ENCODE assay signal across 8 cellular contexts in genomic region chr6:34696189-34696738, GRCh38. TPM values are rescaled to one million over a fixed set of nuclear protein-coding genes. Genes with fewer than 3 reads are reported as not detected.
DNase-seq lines count a peak whose midpoint lies in the region; ATAC-seq and TF ChIP-seq lines count a peak whose summit lies in the region.

No MANE protein-coding gene starts in this region.

- H3K9ac ChIP-seq in SK-N-MC (ENCODE audit: insufficient read length): peak overlapping the region; percentile 79

- H3K4me3 ChIP-seq in SK-N-MC: peak overlapping the region; percentile 95

- peaks cover 28 to 56% (median 50%) of the 10 kb centered on the region in 4 donors for H3K4me1 Mint-ChIP-seq in naive thymus-derived CD8-positive, alpha-beta T cell

- peaks cover 0 to 3% (median 0%) of the 10 kb centered on the region in 3 donors for H3K36me3 Mint-ChIP-seq in naive thymus-derived CD8-positive, alpha-beta T cell

- peak overlapping the region; percentile 86 to 99 (median 98) for H3K4me3 Mint-ChIP-seq in naive thymus-derived CD8-positive, alpha-beta T cell

- H3K36me3 ChIP-seq in SK-N-MC (ENCODE audit: insufficient read depth, low read length): no peaks in the 10 kb centered on the region

- POLR2A ChIA-PET in naive thymus-derived CD8-positive, alpha-beta T cell (lab: Charles Lee): interaction anchor here (0.5 to 2.7 kb wide), 11 partner anchors 16 to 193 kb away, joined by 3 to 34 read pairs (median 4); partner anchors contain the start of genes ANKS1A, BLTP3A, SNRPC and TAF11

- peaks cover 0 to under 1% (median 0%) of the 10 kb centered on the region in 5 donors for H3K27me3 Mint-ChIP-seq in naive thymus-derived CD8-positive, alpha-beta T cell

- no peaks in the 10 kb centered on the region for H3K9me3 Mint-ChIP-seq in naive thymus-derived CD8-positive, alpha-beta T cell

- H3K9me3 ChIP-seq in SK-N-MC (ENCODE audit: low read depth, low read length): no peaks in the 10 kb centered on the region

- ATAC-seq in HG02981 (IDR thresholded peaks at IDR 0.05; ENCODE audit: unreplicated experiment): peak; percentile 24
- no peak for ATAC-seq in naive thymus-derived CD8-positive, alpha-beta T cell

- peak; percentile 13 for DNase-seq in stimulated activated CD8-positive, alpha-beta memory T cell treated with anti-CD3 and anti-CD28 coated beads, Interleukin-15, amount 100 ng/mL, for 24 hours (ENCODE audit: low read depth)
- DNase-seq in stimulated activated CD8-positive, alpha-beta memory T cell treated with anti-CD3 and anti-CD28 coated beads, Interleukin-4, amount 100 ng/mL, for 48 hours: no peak
- DNase-seq in SK-N-MC (ENCODE audit: low read depth, low spot score) (no peak), erythroblast (lab: John Stamatoyannopoulos, UW) (peak; percentile 79 to 87), D341Med (ENCODE audit: low spot score) (no peak), NCI-H1694 (lab: John Stamatoyannopoulos, UW) (no peak)
- peak in 2 of 10 donors; percentile 13 to 63 for DNase-seq in naive thymus-derived CD8-positive, alpha-beta T cell

- H3K27ac Mint-ChIP-seq in naive thymus-derived CD8-positive, alpha-beta T cell: peak overlapping the region; percentile 72 to 100 (median 98)

- H3K27ac ChIP-seq in SK-N-MC: no peak overlapping the region

- TF ChIP-seq POLR2A in erythroblast (IDR thresholded peaks at IDR 0.05; ENCODE audit: low read length): no peak

RNA-seq across cellular contexts. Expression of gene ILRUN, which starts 0.3 kb away (rescaled TPM):
- total RNA-seq in naive thymus-derived CD8-positive, alpha-beta T cell: 10 to 100 TPM; 60.7 to 61.8 TPM
- 10 to 100 TPM; 10.5 to 14.5 (median 11.7) TPM for polyA plus RNA-seq in naive thymus-derived CD8-positive, alpha-beta T cell

Comparison
In these comparisons a context has a peak if more than half of its experiments do, and no peak if none do; other contexts are left out.
1. DNase-seq: peak in stimulated activated CD8-positive, alpha-beta memory T cell treated with anti-CD3 and anti-CD28 coated beads, Interleukin-15, amount 100 ng/mL, for 24 hours (single experiment) and erythroblast (2 of 2); none in stimulated activated CD8-positive, alpha-beta memory T cell treated with anti-CD3 and anti-CD28 coated beads, Interleukin-4, amount 100 ng/mL, for 48 hours (single experiment), SK-N-MC (single experiment), D341Med (single experiment) and NCI-H1694 (single experiment).